27 cellular contexts compared by ENCODE assay signal in genomic region chr22:40423882-40424640, GRCh38. TPM values are rescaled to one million over a fixed set of nuclear protein-coding genes. Genes with fewer than 3 reads are reported as not detected.
A peak's percentile ranks its signal among the peaks of the same experiment; 100 is the strongest.
DNase-seq lines count a peak whose midpoint lies in the region; ATAC-seq and TF ChIP-seq lines count a peak whose summit lies in the region.
"Had no signal": no experiment of that assay in that cellular context is flagged by ENCODE, and none has a peak within 500 bp of the region (broad histone marks: within the 10 kb centered on the region; RNA-seq: fewer than 3 reads in every experiment).

No MANE protein-coding gene starts in this region.

- H3K4me1 Mint-ChIP-seq in activated T-cell treated with anti-CD3 and anti-CD28 coated beads, Interleukin-2, amount 50 U/mL, for 24 hours (ENCODE audit: low read depth) = peaks cover 3% of the 10 kb centered on the region
- peaks cover 40% of the 10 kb centered on the region for H3K4me1 Mint-ChIP-seq in CD14-positive monocyte
- H3K4me1 Mint-ChIP-seq in endothelial cell (ENCODE audit: unreplicated experiment) = peaks cover 14% of the 10 kb centered on the region

- no peak for DNase-seq in activated T-cell treated with anti-CD3 and anti-CD28 coated beads, Interleukin-2, amount 50 U/mL, for 24 hours
- no peak for DNase-seq in activated T-cell treated with anti-CD3 and anti-CD28 coated beads, Interleukin-2, amount 50 U/mL, for 48 hours
- DNase-seq in CD14-positive monocyte (ENCODE audit: low spot score) (no peak), endothelial cell (ENCODE audit: low spot score) (no peak), psoas muscle (peak; percentile 62 to 78), AML-193 (lab: John Stamatoyannopoulos, UW) (no peak), NCI-H1417 (lab: John Stamatoyannopoulos, UW) (no peak), germinal center (ENCODE audit: low spot score) (no peak)
- DNase-seq: activated CD4-positive, alpha-beta T cell treated with anti-CD3 and anti-CD28 coated beads for 48 hours; CD8-positive, alpha-beta memory T cell; DMS153; endodermal cell; esophagus squamous epithelium; foreskin melanocyte; GM23248; KG1; naive B cell; NCI-H1436; NCI-H82; right lobe of liver; stimulated activated naive CD8-positive, alpha-beta T cell treated with anti-CD3 and anti-CD28 coated beads, Interleukin-15, amount 100 ng/mL, for 72 hours had no signal

- no peaks in the 10 kb centered on the region for H3K9me3 ChIP-seq in psoas muscle
- H3K9me3 ChIP-seq: esophagus squamous epithelium, right lobe of liver had no signal

- H3K9me3 Mint-ChIP-seq in activated T-cell treated with anti-CD3 and anti-CD28 coated beads, Interleukin-2, amount 50 U/mL, for 24 hours = no peaks in the 10 kb centered on the region
- H3K9me3 Mint-ChIP-seq in CD14-positive monocyte = no peaks in the 10 kb centered on the region
- no peaks in the 10 kb centered on the region for H3K9me3 Mint-ChIP-seq in endothelial cell (ENCODE audit: unreplicated experiment)
- H3K9me3 Mint-ChIP-seq: activated naive CD4-positive, alpha-beta T cell treated with anti-CD3 and anti-CD28 coated beads, Interleukin-2, amount 50 U/mL, for 24 hours; activated T-helper 1 cell treated with anti-CD3 and anti-CD28 coated beads, Interleukin-12 subunit alpha, Interleukin-12 subunit beta, Interleukin-2, Interleukin-4 antibody, amounts not matched to agents 30 ng/mL and 10 ng/mL and 1 ng/mL, durations not matched to agents 14 hours and 24 hours and 36 hours; CD8-positive, alpha-beta memory T cell; endodermal cell; naive B cell; stimulated activated naive CD8-positive, alpha-beta T cell treated with anti-CD3 and anti-CD28 coated beads, Interleukin-15, amount 100 ng/mL, for 72 hours; T-helper 1 cell treated with Interleukin-12 subunit alpha and Interleukin-12 subunit beta and Interleukin-4 antibody, amounts not matched to agents 30 μg/mL and 1 μg/mL, for 36 hours had no signal

- no peaks in the 10 kb centered on the region for H3K27me3 Mint-ChIP-seq in activated T-cell treated with anti-CD3 and anti-CD28 coated beads, Interleukin-2, amount 50 U/mL, for 24 hours
- H3K27me3 Mint-ChIP-seq in CD14-positive monocyte (ENCODE audit: low read depth in 3 of 3) = peaks cover 0 to 5% (median 0%) of the 10 kb centered on the region in 3 donors
- peaks cover 23% of the 10 kb centered on the region for H3K27me3 Mint-ChIP-seq in endothelial cell (ENCODE audit: unreplicated experiment)
- H3K27me3 Mint-ChIP-seq: activated naive CD4-positive, alpha-beta T cell treated with anti-CD3 and anti-CD28 coated beads, Interleukin-2, amount 50 U/mL, for 24 hours; naive B cell; stimulated activated naive CD8-positive, alpha-beta T cell treated with anti-CD3 and anti-CD28 coated beads, Interleukin-15, amount 100 ng/mL, for 72 hours had no signal

- ATAC-seq in psoas muscle = peak; percentile 29 to 62 (median 42)
- ATAC-seq: stimulated activated naive CD8-positive, alpha-beta T cell treated with anti-CD3 and anti-CD28 coated beads, Interleukin-15, amount 100 ng/mL, for 72 hours had no signal

- H3K27ac ChIP-seq in psoas muscle = peak overlapping the region; percentile 82
- H3K27ac ChIP-seq: coronary artery, esophagus squamous epithelium, GM23248, hepatocyte, parathyroid adenoma, right lobe of liver had no signal

- intact Hi-C loops in CD14-positive monocyte (cut with micrococcal nuclease) (no loop called here), psoas muscle (cut with DNase I) (loop anchor here in 1 of 2 donors (10.0 kb wide), 1 partner anchor 331 kb away; no protein-coding TSS in a partner anchor)

- H3K4me1 ChIP-seq in psoas muscle = peaks cover 52% of the 10 kb centered on the region
- H3K4me1 ChIP-seq: parathyroid adenoma, right lobe of liver had no signal

- 36 to 61% (median 45%) methylated on average over 17 of the region's 17 CpGs for WGBS in psoas muscle, 3 donors

- peaks cover 90% of the 10 kb centered on the region for H3K36me3 Mint-ChIP-seq in activated T-cell treated with anti-CD3 and anti-CD28 coated beads, Interleukin-2, amount 50 U/mL, for 24 hours (ENCODE audit: low read depth)
- H3K36me3 Mint-ChIP-seq in CD14-positive monocyte (peaks cover 84 to 99% of the 10 kb centered on the region in 2 donors), endothelial cell (ENCODE audit: low read depth, unreplicated experiment) (peaks cover 69% of the 10 kb centered on the region)

- H3K4me3 Mint-ChIP-seq in activated T-cell treated with anti-CD3 and anti-CD28 coated beads, Interleukin-2, amount 50 U/mL, for 24 hours = no peak overlapping the region
- no peak overlapping the region for H3K4me3 Mint-ChIP-seq in CD14-positive monocyte
- peak overlapping the region; percentile 47 for H3K4me3 Mint-ChIP-seq in endothelial cell (ENCODE audit: unreplicated experiment)
- H3K4me3 Mint-ChIP-seq: activated naive CD4-positive, alpha-beta T cell treated with anti-CD3 and anti-CD28 coated beads, Interleukin-2, amount 50 U/mL, for 24 hours; activated T-helper 1 cell treated with anti-CD3 and anti-CD28 coated beads, Interleukin-12 subunit alpha, Interleukin-12 subunit beta, Interleukin-2, Interleukin-4 antibody, amounts not matched to agents 30 ng/mL and 10 ng/mL and 1 ng/mL, durations not matched to agents 14 hours and 24 hours and 36 hours; CD8-positive, alpha-beta memory T cell; endodermal cell; naive B cell; stimulated activated naive CD8-positive, alpha-beta T cell treated with anti-CD3 and anti-CD28 coated beads, Interleukin-15, amount 100 ng/mL, for 72 hours; T-helper 1 cell treated with Interleukin-12 subunit alpha and Interleukin-12 subunit beta and Interleukin-4 antibody, amounts not matched to agents 30 μg/mL and 1 μg/mL, for 36 hours had no signal

- no peak overlapping the region for H3K4me3 ChIP-seq in psoas muscle
- H3K4me3 ChIP-seq: coronary artery, esophagus squamous epithelium, GM23248, hepatocyte, right lobe of liver had no signal

- H3K27me3 ChIP-seq in psoas muscle (ENCODE audit: insufficient read depth in 3 of 3, low read length in 2 of 3) = no peaks in the 10 kb centered on the region
- H3K27me3 ChIP-seq: esophagus squamous epithelium, hepatocyte, right lobe of liver had no signal

- no peak for TF ChIP-seq CTCF in CD14-positive monocyte (IDR thresholded peaks at IDR 0.05)
- TF ChIP-seq CTCF in endothelial cell (IDR thresholded peaks at IDR 0.05; ENCODE audit: unreplicated experiment) = no peak
- TF ChIP-seq CTCF in psoas muscle (IDR thresholded peaks at IDR 0.05) = no peak

- peak overlapping the region; percentile 73 for H3K27ac Mint-ChIP-seq in activated T-cell treated with anti-CD3 and anti-CD28 coated beads, Interleukin-2, amount 50 U/mL, for 24 hours
- H3K27ac Mint-ChIP-seq in CD14-positive monocyte (peak overlapping the region in 6 of 7 donors; percentile 14 to 91 (median 67)), endothelial cell (ENCODE audit: unreplicated experiment) (no peak overlapping the region)
- H3K27ac Mint-ChIP-seq: activated naive CD4-positive, alpha-beta T cell treated with anti-CD3 and anti-CD28 coated beads, Interleukin-2, amount 50 U/mL, for 24 hours; activated T-helper 1 cell treated with anti-CD3 and anti-CD28 coated beads, Interleukin-12 subunit alpha, Interleukin-12 subunit beta, Interleukin-2, Interleukin-4 antibody, amounts not matched to agents 30 ng/mL and 10 ng/mL and 1 ng/mL, durations not matched to agents 14 hours and 24 hours and 36 hours; endodermal cell had no signal

- H3K36me3 ChIP-seq in psoas muscle (ENCODE audit: insufficient read depth in 1 of 2, low read depth in 1 of 2) = peaks cover 2 to 57% of the 10 kb centered on the region in 2 donors

RNA-seq across cellular contexts. Expression of gene SGSM3, which starts 53.7 kb away (rescaled TPM):
- 10 to 100 TPM; 27.9 to 29.1 TPM for polyA plus RNA-seq in CD14-positive monocyte
- 85.9 TPM for total RNA-seq in endothelial cell (ENCODE audit: unreplicated experiment)
- 10 to 100 TPM; 15.3 to 36.5 (median 22.3) TPM for total RNA-seq in psoas muscle
- 10 to 100 TPM; 15.6 to 31.5 (median 23.0) TPM for polyA plus RNA-seq in psoas muscle

Comparison
In these comparisons a context has a peak if more than half of its experiments do, and no peak if none do; other contexts are left out.
1. DNase-seq: peak in psoas muscle (2 of 2); none in activated T-cell treated with anti-CD3 and anti-CD28 coated beads, Interleukin-2, amount 50 U/mL, for 24 hours (single experiment), activated T-cell treated with anti-CD3 and anti-CD28 coated beads, Interleukin-2, amount 50 U/mL, for 48 hours (0 of 2), CD14-positive monocyte (single experiment), endothelial cell (single experiment), AML-193 (0 of 2), NCI-H1417 (0 of 3) and germinal center (single experiment).